8 cellular contexts compared by ENCODE assay signal in the genomic region with DNA sequence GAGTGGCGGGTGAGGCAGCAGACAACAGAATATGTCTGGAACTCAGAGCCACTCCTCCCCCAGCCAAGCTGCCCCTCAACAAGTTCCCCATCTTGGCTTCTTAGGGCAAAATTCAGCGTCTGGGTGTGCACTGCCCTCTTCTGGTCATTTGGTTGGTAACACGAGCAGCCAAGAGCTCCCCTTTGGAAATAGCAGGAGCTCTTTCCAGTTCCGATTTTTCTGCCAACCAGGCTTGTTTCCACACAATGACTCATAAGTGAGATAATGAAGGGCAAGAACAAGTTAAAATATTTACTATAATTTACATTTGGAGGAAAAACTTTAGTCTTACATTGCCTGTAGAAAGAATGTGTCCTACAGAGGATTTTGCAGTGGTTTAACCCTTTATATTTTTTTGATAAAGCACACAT.
DNase-seq lines count a peak whose midpoint lies in the region; ATAC-seq, FAIRE-seq and TF ChIP-seq lines count a peak whose summit lies in the region.

No MANE protein-coding gene starts in this region.

- no peaks in the 10 kb centered on the region for H3K9me3 ChIP-seq in H1 (ENCODE audit: insufficient read depth in 2 of 2, low read depth in 1 of 2, low read length in 1 of 2)

- H3K23ac ChIP-seq in H1 (ENCODE audit: insufficient read length): no peak overlapping the region

- peak; percentile 68 to 95 (median 87) for TF ChIP-seq CTCF in H1 (IDR thresholded peaks at IDR 0.05; ENCODE audit: control extremely low read depth in 1 of 3, insufficient read depth in 1 of 3, low read depth in 1 of 3, low read length in 3 of 3)

- TF ChIP-seq RAD21 in H1 (IDR thresholded peaks at IDR 0.05 in 1 of 2, conservative IDR thresholded peaks at IDR 0.05 in 1 of 2; ENCODE audit: low read depth in 2 of 2, low read length in 2 of 2): peak; percentile 93 to 96

- no peak overlapping the region for H3K14ac ChIP-seq in H1 (ENCODE audit: insufficient read length)

- H3K4me3 ChIP-seq in H1 (ENCODE audit: extremely low read depth in 1 of 4, insufficient read depth in 2 of 4, low read depth in 3 of 4, low read length in 4 of 4): no peak overlapping the region

- H2BK5ac ChIP-seq in H1 (ENCODE audit: low read depth, low read length): no peak overlapping the region

- DNase-seq in DMS 273 treated with DMSO at 0.1 percent for 48 hours (lab: John Stamatoyannopoulos, UW) (peak; percentile 79), GOT3 (lab: John Stamatoyannopoulos, UW) (peak; percentile 66), NCI-H146 treated with DMSO at 0.1 percent for 48 hours (lab: John Stamatoyannopoulos, UW; ENCODE audit: unreplicated experiment) (peak; percentile 13), T1000 (lab: John Stamatoyannopoulos, UW) (peak; percentile 17), H1 (ENCODE audit: low read depth in 1 of 2, low spot score in 2 of 2) (peak; percentile 74 to 75), medulla oblongata (ENCODE audit: extremely low spot score) (peak; percentile 89), stromal cell of bone marrow (ENCODE audit: low read depth) (peak; percentile 85)

- 26% methylated on average over 4 of the region's 4 CpGs; no CpG with 5 or more reads in 1 of the 2 experiments for WGBS in H1 (ENCODE audit: extremely low coverage in 1 of 2, insufficient coverage in 1 of 2, insufficient read length in 1 of 2, insufficient replicate concordance in 2 of 2, low coverage in 1 of 2, low lambda C conversion rate in 2 of 2, missing lambda C conversion rate in 1 of 2), 2 experiments

- H4K20me1 ChIP-seq in H1 (replicated peaks in 1 of 2; ENCODE audit: control insufficient read depth in 1 of 2, insufficient read depth in 2 of 2, low read length in 2 of 2): no peaks in the 10 kb centered on the region

- FAIRE-seq in H1 (lab: Jason Lieb, UNC): peak; percentile 86

- H2AFZ ChIP-seq in H1 (ENCODE audit: low read length): peak overlapping the region; percentile 84; the same call in 1 of the 2 replicates

- no peak overlapping the region for H2BK20ac ChIP-seq in H1 (ENCODE audit: low read length)

- no peaks in the 10 kb centered on the region; a peak in 2 of 7 replicates for H3K27me3 ChIP-seq in H1 (replicated peaks in 1 of 4; ENCODE audit: control insufficient read depth in 3 of 4, extremely low read depth in 1 of 4, insufficient read depth in 3 of 4, low read length in 3 of 4)

- H2BK12ac ChIP-seq in H1 (ENCODE audit: low read depth, low read length): no peak overlapping the region

- POLR2A ChIA-PET in H1 (lab: Charles Lee; ENCODE audit: partially characterized antibody): interaction anchor here (1.3 to 2.0 kb wide), 4 partner anchors 63 to 138 kb away, joined by 3 to 17 read pairs (median 4); no protein-coding TSS in a partner anchor

- no peak overlapping the region for H3K56ac ChIP-seq in H1 (replicated peaks; ENCODE audit: insufficient read length, low read depth, low read length)

- no peak overlapping the region for H2AK5ac ChIP-seq in H1 (ENCODE audit: low read depth, low read length)

- no peaks in the 10 kb centered on the region for H3K79me1 ChIP-seq in H1 (ENCODE audit: low read depth, low read length)

- H3K18ac ChIP-seq in H1 (ENCODE audit: extremely low read depth, low read length): no peak overlapping the region

- CTCF ChIA-PET in H1 (lab: Charles Lee; ENCODE audit: partially characterized antibody): interaction anchor here (0.6 to 16.1 kb wide), 61 partner anchors 9 to 1098 kb away, joined by 3 to 517 read pairs (median 6); a partner anchor contains a TSS

- no peak for TF ChIP-seq POLR2A in H1 (IDR thresholded peaks at IDR 0.05; ENCODE audit: control extremely low read depth in 1 of 2, low read depth in 2 of 2, low read length in 2 of 2)

- H3K27ac ChIP-seq in H1 (ENCODE audit: low read depth, low read length): no peak overlapping the region

- H3K9ac ChIP-seq in H1 (replicated peaks in 1 of 4; ENCODE audit: extremely low read depth in 1 of 4, low read depth in 3 of 4, low read length in 3 of 4): no peak overlapping the region

- no peak overlapping the region for H3K4ac ChIP-seq in H1 (replicated peaks; ENCODE audit: insufficient read length, low read depth, low read length)

- no peak overlapping the region for H2BK15ac ChIP-seq in H1 (ENCODE audit: low read length)

- H4K5ac ChIP-seq in H1 (ENCODE audit: insufficient read length, low read depth, low read length): peak overlapping the region; percentile 46

- no peak overlapping the region for H3K4me2 ChIP-seq in H1 (ENCODE audit: insufficient read depth in 1 of 2, low read depth in 2 of 2, low read length in 2 of 2)

- H4K91ac ChIP-seq in H1 (replicated peaks; ENCODE audit: insufficient read length, low read length): no peak overlapping the region

- no peaks in the 10 kb centered on the region for H3K36me3 ChIP-seq in H1 (ENCODE audit: control insufficient read depth in 2 of 4, insufficient read depth in 4 of 4, low read length in 3 of 4)

- no peak for TF ChIP-seq EP300 in H1 (IDR thresholded peaks at IDR 0.05; ENCODE audit: borderline replicate concordance in 1 of 2, low read depth in 2 of 2, low read length in 2 of 2)

- H3K23me2 ChIP-seq in H1 (ENCODE audit: low read depth, low read length): no peaks in the 10 kb centered on the region

- H3K4me1 ChIP-seq in H1 (replicated peaks in 1 of 4; ENCODE audit: control insufficient read depth in 3 of 4, insufficient read depth in 4 of 4, low read length in 3 of 4): peaks cover 0 to 3% (median 1%) of the 10 kb centered on the region in 4 experiments; a peak in 4 of 7 replicates

- no peaks in the 10 kb centered on the region for H3K79me2 ChIP-seq in H1 (ENCODE audit: control insufficient read depth in 1 of 2, insufficient read depth in 2 of 2, low read length in 2 of 2)

- H2BK120ac ChIP-seq in H1 (replicated peaks; ENCODE audit: low read depth, low read length): no peak overlapping the region

- no peak for ATAC-seq in GM21723 (IDR thresholded peaks at IDR 0.05; ENCODE audit: unreplicated experiment)

- H4K8ac ChIP-seq in H1 (ENCODE audit: extremely low read depth, insufficient read depth, low read length): no peak overlapping the region

TF ChIP-seq in H1, 55 proteins besides CTCF, POLR2A, EP300 and RAD21:
- no peak for TF ChIP-seq PHF8 (conservative IDR thresholded peaks at IDR 0.05; ENCODE audit: low read depth, low read length)
- TF ChIP-seq, protein P1, sequence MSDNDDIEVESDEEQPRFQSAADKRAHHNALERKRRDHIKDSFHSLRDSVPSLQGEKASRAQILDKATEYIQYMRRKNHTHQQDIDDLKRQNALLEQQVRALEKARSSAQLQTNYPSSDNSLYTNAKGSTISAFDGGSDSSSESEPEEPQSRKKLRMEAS (IDR thresholded peaks at IDR 0.05): peak; percentile 55
- 0 out of 2 replicates have a peak, but pooled peaks have one; percentile 37 for TF ChIP-seq JUND (IDR thresholded peaks at IDR 0.05; ENCODE audit: low read length)
- peak; percentile 55; the same call in 1 of the 2 replicates for TF ChIP-seq TEAD4 (IDR thresholded peaks at IDR 0.05; ENCODE audit: low read depth, low read length)
- peak; percentile 81 for TF ChIP-seq YY1 (IDR thresholded peaks at IDR 0.05; ENCODE audit: low read depth, low read length)

Comparison
In these comparisons a context has a peak if more than half of its experiments do, and no peak if none do; other contexts are left out.
1. DNase-seq: peak in every context shown above with its lines; median percentile 89 in medulla oblongata; 85 in stromal cell of bone marrow; 79 in DMS 273 treated with DMSO at 0.1 percent for 48 hours; 74 in H1; 66 in GOT3; 17 in T1000; 13 in NCI-H146 treated with DMSO at 0.1 percent for 48 hours.